8 cellular contexts compared by ENCODE assay signal in genomic region chr5:173055983-173056782, GRCh38. TPM values are rescaled to one million over a fixed set of nuclear protein-coding genes. Genes with fewer than 3 reads are reported as not detected.
A peak's percentile ranks its signal among the peaks of the same experiment; 100 is the strongest.
DNase-seq lines count a peak whose midpoint lies in the region; ATAC-seq and TF ChIP-seq lines count a peak whose summit lies in the region.

A gene with protein sequence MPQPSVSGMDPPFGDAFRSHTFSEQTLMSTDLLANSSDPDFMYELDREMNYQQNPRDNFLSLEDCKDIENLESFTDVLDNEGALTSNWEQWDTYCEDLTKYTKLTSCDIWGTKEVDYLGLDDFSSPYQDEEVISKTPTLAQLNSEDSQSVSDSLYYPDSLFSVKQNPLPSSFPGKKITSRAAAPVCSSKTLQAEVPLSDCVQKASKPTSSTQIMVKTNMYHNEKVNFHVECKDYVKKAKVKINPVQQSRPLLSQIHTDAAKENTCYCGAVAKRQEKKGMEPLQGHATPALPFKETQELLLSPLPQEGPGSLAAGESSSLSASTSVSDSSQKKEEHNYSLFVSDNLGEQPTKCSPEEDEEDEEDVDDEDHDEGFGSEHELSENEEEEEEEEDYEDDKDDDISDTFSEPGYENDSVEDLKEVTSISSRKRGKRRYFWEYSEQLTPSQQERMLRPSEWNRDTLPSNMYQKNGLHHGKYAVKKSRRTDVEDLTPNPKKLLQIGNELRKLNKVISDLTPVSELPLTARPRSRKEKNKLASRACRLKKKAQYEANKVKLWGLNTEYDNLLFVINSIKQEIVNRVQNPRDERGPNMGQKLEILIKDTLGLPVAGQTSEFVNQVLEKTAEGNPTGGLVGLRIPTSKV (plus strand): TSS chr5:173056352. CDS start chr5:173080776, 24,424 bp downstream.

- DNase-seq in DMS79 (lab: John Stamatoyannopoulos, UW) (peak; percentile 63), KG1 (lab: John Stamatoyannopoulos, UW) (peak; percentile 100), erythroblast (lab: John Stamatoyannopoulos, UW) (peak; percentile 97 to 98)
- peak; percentile 98 for DNase-seq in activated T-cell treated with anti-CD3 and anti-CD28 coated beads, Interleukin-2, amount 50 U/mL, for 24 hours
- peak; percentile 98 for DNase-seq in stimulated activated CD8-positive, alpha-beta memory T cell treated with anti-CD3 and anti-CD28 coated beads, Interleukin-4, amount 100 ng/mL, for 48 hours

- H3K27ac Mint-ChIP-seq in activated T-cell treated with anti-CD3 and anti-CD28 coated beads, Interleukin-2, amount 50 U/mL, for 24 hours, result peak within 1 kb of the TSS; percentile 99

- peak within 1 kb of the TSS; percentile 78 for H3K9ac ChIP-seq in mucosa of stomach (ENCODE audit: low read length)

- no peaks in the 10 kb centered on the region for H3K36me3 ChIP-seq in mucosa of stomach (ENCODE audit: control insufficient read depth, insufficient read depth, low read length)

- peaks cover 10% of the 10 kb centered on the region for H3K36me3 Mint-ChIP-seq in activated T-cell treated with anti-CD3 and anti-CD28 coated beads, Interleukin-2, amount 50 U/mL, for 24 hours (ENCODE audit: low read depth)

- peak within 1 kb of the TSS; percentile 78 for H3K4me3 ChIP-seq in mucosa of stomach (ENCODE audit: low read length)

- H3K9me3 ChIP-seq in mucosa of stomach (ENCODE audit: control insufficient read depth, low read length), result no peaks in the 10 kb centered on the region

- H3K4me1 Mint-ChIP-seq in activated T-cell treated with anti-CD3 and anti-CD28 coated beads, Interleukin-2, amount 50 U/mL, for 24 hours (ENCODE audit: low read depth), result peaks cover 51% of the 10 kb centered on the region

- no peaks in the 10 kb centered on the region for H3K27me3 ChIP-seq in mucosa of stomach (ENCODE audit: control insufficient read depth, insufficient read depth, low read length)

- peak; percentile 39 for TF ChIP-seq POLR2A in erythroblast (IDR thresholded peaks at IDR 0.05; ENCODE audit: low read length)

- H3K9me3 Mint-ChIP-seq in activated T-cell treated with anti-CD3 and anti-CD28 coated beads, Interleukin-2, amount 50 U/mL, for 24 hours, result no peaks in the 10 kb centered on the region

- H3K4me1 ChIP-seq in mucosa of stomach (ENCODE audit: control insufficient read depth, insufficient read depth, low read length), result peaks cover 5% of the 10 kb centered on the region

- peak within 1 kb of the TSS; percentile 95 for H3K4me3 Mint-ChIP-seq in activated T-cell treated with anti-CD3 and anti-CD28 coated beads, Interleukin-2, amount 50 U/mL, for 24 hours

- peak; percentile 72 for ATAC-seq in GM21737 (IDR thresholded peaks at IDR 0.05; ENCODE audit: unreplicated experiment)

- no peaks in the 10 kb centered on the region for H3K27me3 Mint-ChIP-seq in activated T-cell treated with anti-CD3 and anti-CD28 coated beads, Interleukin-2, amount 50 U/mL, for 24 hours

TF ChIP-seq in PFSK-1, 5 proteins besides CTCF, POLR2A, EP300 and RAD21:
- peak; percentile 90 for TF ChIP-seq FOXP2 (optimal IDR thresholded peaks at IDR 0.05; ENCODE audit: borderline replicate concordance, extremely low read depth, extremely low read length, insufficient read depth)
- 0 out of 2 replicates have a peak, but pooled peaks have one; percentile 37 for TF ChIP-seq POLR2AphosphoS5 (IDR thresholded peaks at IDR 0.05; ENCODE audit: low read depth, low read length)
- TF ChIP-seq, protein P1, sequence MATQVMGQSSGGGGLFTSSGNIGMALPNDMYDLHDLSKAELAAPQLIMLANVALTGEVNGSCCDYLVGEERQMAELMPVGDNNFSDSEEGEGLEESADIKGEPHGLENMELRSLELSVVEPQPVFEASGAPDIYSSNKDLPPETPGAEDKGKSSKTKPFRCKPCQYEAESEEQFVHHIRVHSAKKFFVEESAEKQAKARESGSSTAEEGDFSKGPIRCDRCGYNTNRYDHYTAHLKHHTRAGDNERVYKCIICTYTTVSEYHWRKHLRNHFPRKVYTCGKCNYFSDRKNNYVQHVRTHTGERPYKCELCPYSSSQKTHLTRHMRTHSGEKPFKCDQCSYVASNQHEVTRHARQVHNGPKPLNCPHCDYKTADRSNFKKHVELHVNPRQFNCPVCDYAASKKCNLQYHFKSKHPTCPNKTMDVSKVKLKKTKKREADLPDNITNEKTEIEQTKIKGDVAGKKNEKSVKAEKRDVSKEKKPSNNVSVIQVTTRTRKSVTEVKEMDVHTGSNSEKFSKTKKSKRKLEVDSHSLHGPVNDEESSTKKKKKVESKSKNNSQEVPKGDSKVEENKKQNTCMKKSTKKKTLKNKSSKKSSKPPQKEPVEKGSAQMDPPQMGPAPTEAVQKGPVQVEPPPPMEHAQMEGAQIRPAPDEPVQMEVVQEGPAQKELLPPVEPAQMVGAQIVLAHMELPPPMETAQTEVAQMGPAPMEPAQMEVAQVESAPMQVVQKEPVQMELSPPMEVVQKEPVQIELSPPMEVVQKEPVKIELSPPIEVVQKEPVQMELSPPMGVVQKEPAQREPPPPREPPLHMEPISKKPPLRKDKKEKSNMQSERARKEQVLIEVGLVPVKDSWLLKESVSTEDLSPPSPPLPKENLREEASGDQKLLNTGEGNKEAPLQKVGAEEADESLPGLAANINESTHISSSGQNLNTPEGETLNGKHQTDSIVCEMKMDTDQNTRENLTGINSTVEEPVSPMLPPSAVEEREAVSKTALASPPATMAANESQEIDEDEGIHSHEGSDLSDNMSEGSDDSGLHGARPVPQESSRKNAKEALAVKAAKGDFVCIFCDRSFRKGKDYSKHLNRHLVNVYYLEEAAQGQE (IDR thresholded peaks at IDR 0.05; ENCODE audit: insufficient read depth in 1 of 2, low read depth in 2 of 2, low read length in 2 of 2), result no peak
- TF ChIP-seq TAF1 (IDR thresholded peaks at IDR 0.05; ENCODE audit: borderline replicate concordance, insufficient read depth, low read length), result peak; percentile 58; the same call in 1 of the 2 replicates
- TF ChIP-seq SIN3A (IDR thresholded peaks at IDR 0.05; ENCODE audit: borderline replicate concordance, insufficient read depth, low read length), result peak; percentile 92

RNA-seq across cellular contexts. Expression of the gene that starts here (rescaled TPM):
- 4.7 TPM for polyA plus RNA-seq in PFSK-1 (2012; ENCODE audit: insufficient read length, low read depth)

Comparison
In these comparisons a context has a peak if more than half of its experiments do, and no peak if none do; other contexts are left out.
1. Peak in every context shown above with its lines: DNase-seq, ATAC-seq and H3K4me3 ChIP-seq.